ENCODE assay signal across 8 cellular contexts in the genomic region with DNA sequence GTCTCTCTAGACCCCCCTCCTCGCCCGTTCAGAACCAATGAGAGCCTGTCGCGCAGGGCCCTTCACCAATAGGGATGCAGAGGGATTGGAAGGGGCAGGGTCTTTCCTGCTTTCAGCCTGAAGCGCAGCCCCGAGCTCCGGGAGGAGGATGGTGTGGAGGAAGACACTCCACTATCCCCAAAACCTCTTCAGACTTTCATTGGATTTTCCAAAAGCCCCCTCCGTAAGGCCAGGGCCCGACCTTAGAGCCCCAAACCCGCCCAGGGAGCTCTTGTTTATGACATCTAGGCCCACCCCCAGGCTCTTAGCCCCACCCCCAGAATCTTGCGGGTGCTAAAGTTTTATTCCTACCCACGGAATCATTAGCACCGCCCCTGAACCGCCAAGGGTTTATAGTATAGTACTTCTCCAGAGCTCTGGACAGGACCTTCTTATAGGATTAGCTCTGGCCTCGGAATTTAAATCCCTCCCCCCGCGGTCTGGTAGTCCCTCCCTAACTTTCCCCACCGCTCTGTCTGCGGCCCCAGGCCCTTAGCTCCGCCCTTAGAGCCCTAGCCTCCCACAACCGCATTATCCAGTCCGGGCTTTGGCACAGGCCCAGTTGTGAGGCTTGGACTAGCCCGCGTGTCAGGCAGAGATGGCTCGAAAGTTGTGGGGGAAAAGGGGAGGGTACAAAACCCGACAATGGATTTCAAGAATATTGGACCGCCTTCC. TPM values are rescaled to one million over a fixed set of nuclear protein-coding genes. Genes with fewer than 3 reads are reported as not detected.
DNase-seq lines count a peak whose midpoint lies in the region; TF ChIP-seq lines count a peak whose summit lies in the region.

No MANE protein-coding gene starts in this region.

- no peak overlapping the region for H3K4me3 ChIP-seq in thyroid gland (replicated peaks in 1 of 3)

- H3K27ac ChIP-seq in thyroid gland, result peak overlapping the region in 1 of 3 donors; percentile 6

- H3K4me1 ChIP-seq in thyroid gland, result peaks cover 10 to 35% of the 10 kb centered on the region in 2 donors

- TF ChIP-seq POLR2A in thyroid gland (IDR thresholded peaks at IDR 0.05), result no peak

- H3K4me1 Mint-ChIP-seq in activated naive CD8-positive, alpha-beta T cell (ENCODE audit: low read depth), result peaks cover 31% of the 10 kb centered on the region
- H3K4me1 Mint-ChIP-seq in glutamatergic neuron (ENCODE audit: low read depth, unreplicated experiment), result peaks cover 11% of the 10 kb centered on the region
- peaks cover 26% of the 10 kb centered on the region for H3K4me1 Mint-ChIP-seq in osteocyte (ENCODE audit: unreplicated experiment)

- peaks cover 3% of the 10 kb centered on the region for H3K27me3 Mint-ChIP-seq in activated naive CD8-positive, alpha-beta T cell
- H3K27me3 Mint-ChIP-seq in glutamatergic neuron (ENCODE audit: unreplicated experiment) (peaks cover 5% of the 10 kb centered on the region), osteocyte (ENCODE audit: unreplicated experiment) (no peaks in the 10 kb centered on the region)

- H3K27ac Mint-ChIP-seq in activated naive CD8-positive, alpha-beta T cell, result no peak overlapping the region
- H3K27ac Mint-ChIP-seq in glutamatergic neuron (ENCODE audit: unreplicated experiment) (no peak overlapping the region), osteocyte (ENCODE audit: unreplicated experiment) (peak overlapping the region; percentile 83)

- intact Hi-C loops in thyroid gland (cut with DNase I), result no loop called here

- TF ChIP-seq CTCF in glutamatergic neuron (IDR thresholded peaks at IDR 0.05; ENCODE audit: partially characterized antibody, unreplicated experiment) (no peak), osteocyte (IDR thresholded peaks at IDR 0.05) (no peak), thyroid gland (IDR thresholded peaks at IDR 0.05) (no peak)

- H3K4me3 Mint-ChIP-seq in activated naive CD8-positive, alpha-beta T cell, result peak overlapping the region; percentile 80
- H3K4me3 Mint-ChIP-seq in glutamatergic neuron (ENCODE audit: unreplicated experiment), result peak overlapping the region; percentile 83
- peak overlapping the region; percentile 73 for H3K4me3 Mint-ChIP-seq in osteocyte (ENCODE audit: unreplicated experiment)

- peak; percentile 62 for DNase-seq in activated gamma-delta T cell treated with Interleukin-2 at 50 U/mL for 16 hours
- no peak for DNase-seq in activated gamma-delta T cell (lab: John Stamatoyannopoulos, UW)
- DNase-seq in M059J (ENCODE audit: low read depth), result peak; percentile 84
- DNase-seq in SK-N-DZ (ENCODE audit: low spot score), result peak; percentile 96
- peak; percentile 88 for DNase-seq in glutamatergic neuron
- peak; percentile 91 for DNase-seq in osteocyte (ENCODE audit: extremely low spot score, unreplicated experiment)
- DNase-seq in thyroid gland, result peak; percentile 54 to 65

- peaks cover 12% of the 10 kb centered on the region for H3K27me3 ChIP-seq in thyroid gland

- no peaks in the 10 kb centered on the region for H3K9me3 ChIP-seq in thyroid gland

- 2% methylated on average over 23 to 27 of the region's 27 CpGs for WGBS in thyroid gland, 2 donors

- peaks cover 6% of the 10 kb centered on the region for H3K36me3 Mint-ChIP-seq in activated naive CD8-positive, alpha-beta T cell
- H3K36me3 Mint-ChIP-seq in glutamatergic neuron (ENCODE audit: unreplicated experiment) (peaks cover 7% of the 10 kb centered on the region), osteocyte (ENCODE audit: unreplicated experiment) (no peaks in the 10 kb centered on the region)

- no peaks in the 10 kb centered on the region for H3K9me3 Mint-ChIP-seq in activated naive CD8-positive, alpha-beta T cell (ENCODE audit: low read depth)
- H3K9me3 Mint-ChIP-seq in glutamatergic neuron (ENCODE audit: unreplicated experiment) (peaks cover 5% of the 10 kb centered on the region), osteocyte (ENCODE audit: unreplicated experiment) (no peaks in the 10 kb centered on the region)

- no peaks in the 10 kb centered on the region for H3K36me3 ChIP-seq in thyroid gland

RNA-seq across cellular contexts. Expression of a gene that starts 6.6 kb away (rescaled TPM):
- 8.9 and 12.7 TPM in 2 replicates for total RNA-seq in M059J (2014; rRNA removed; shearing (Covaris generic))
- 13.8 and 15.8 TPM in 2 replicates for polyA plus RNA-seq in SK-N-DZ (2014; cell fraction: cytosol; rRNA removed)
- 74.0 and 82.6 TPM in 2 replicates for polyA plus RNA-seq in SK-N-DZ (2014; cell fraction: nucleus; rRNA removed)
- total RNA-seq in glutamatergic neuron (ENCODE audit: unreplicated experiment) (53.2 TPM), osteocyte (27.1 and 28.6 TPM in 2 replicates), thyroid gland (100 to 1,000 TPM in 1 of 4 donors, 10 to 100 TPM in 3; 33.1 to 148 (median 36.8) TPM)

RNA-seq across cellular contexts. Expression of a gene that starts 22.2 kb away (rescaled TPM):
- 0.02 and 0.32 TPM in 2 replicates for total RNA-seq in M059J (2014; rRNA removed; shearing (Covaris generic))
- 0.53 and 2.0 TPM in 2 replicates for polyA plus RNA-seq in SK-N-DZ (2014; cell fraction: cytosol; rRNA removed)
- polyA plus RNA-seq in SK-N-DZ (2014; cell fraction: nucleus; rRNA removed), result 4.6 and 14.6 TPM in 2 replicates
- total RNA-seq in glutamatergic neuron (ENCODE audit: unreplicated experiment) (36.4 TPM), osteocyte (0.81 and 1.3 TPM in 2 replicates), thyroid gland (1 to 10 TPM in 3 of 4 donors, under 1 TPM in 1; 0.45 to 1.5 (median 1.2) TPM)

RNA-seq across cellular contexts. Expression of a gene that starts 43.8 kb away (rescaled TPM):
- 0.02 TPM in 1 of 2 replicates, not detected in the other for total RNA-seq in M059J (2014; rRNA removed; shearing (Covaris generic))
- 1.3 and 1.7 TPM in 2 replicates for polyA plus RNA-seq in SK-N-DZ (2014; cell fraction: cytosol; rRNA removed)
- 0.62 and 1.2 TPM in 2 replicates for polyA plus RNA-seq in SK-N-DZ (2014; cell fraction: nucleus; rRNA removed)
- total RNA-seq in glutamatergic neuron (ENCODE audit: unreplicated experiment), result not detected
- not detected in 2 replicates for total RNA-seq in osteocyte
- total RNA-seq in thyroid gland, result 1 to 10 TPM; 3.6 to 9.4 (median 5.6) TPM

RNA-seq across cellular contexts. Expression of a gene that starts 46.0 kb away (rescaled TPM):
- 294 and 342 TPM in 2 replicates for total RNA-seq in M059J (2014; rRNA removed; shearing (Covaris generic))
- polyA plus RNA-seq in SK-N-DZ (2014; cell fraction: cytosol; rRNA removed), result 612 and 851 TPM in 2 replicates
- 422 and 469 TPM in 2 replicates for polyA plus RNA-seq in SK-N-DZ (2014; cell fraction: nucleus; rRNA removed)
- total RNA-seq in glutamatergic neuron (ENCODE audit: unreplicated experiment), result 264 TPM
- total RNA-seq in osteocyte, result 366 and 397 TPM in 2 replicates
- 100 to 1,000 TPM; 133 to 279 (median 192) TPM for total RNA-seq in thyroid gland

RNA-seq across cellular contexts. Expression of a gene that starts 46.7 kb away (rescaled TPM):
- total RNA-seq in M059J (2014; rRNA removed; shearing (Covaris generic)), result 12.8 and 25.3 TPM in 2 replicates
- 13.2 and 17.4 TPM in 2 replicates for polyA plus RNA-seq in SK-N-DZ (2014; cell fraction: cytosol; rRNA removed)
- polyA plus RNA-seq in SK-N-DZ (2014; cell fraction: nucleus; rRNA removed), result 25.7 and 29.0 TPM in 2 replicates
- total RNA-seq in glutamatergic neuron (ENCODE audit: unreplicated experiment), result 2.6 TPM
- total RNA-seq in osteocyte, result 14.0 TPM in 2 replicates
- total RNA-seq in thyroid gland, result 10 to 100 TPM in 2 of 4 donors, 1 to 10 TPM in 2; 5.4 to 16.3 (median 12.5) TPM

Comparison
In these comparisons a context has a peak if more than half of its experiments do, and no peak if none do; other contexts are left out.
1. RNA of a gene that starts 22.2 kb away (total RNA-seq): 36.4 TPM in glutamatergic neuron (single experiment); 0.45 to 1.5 TPM in thyroid gland, 0.81 to 1.3 TPM in osteocyte and 0.02 to 0.32 TPM in M059J; every median in the first group is over 10 times any median in the second.
2. Peak in every context shown above with its lines, with median percentiles within 50 percentile points of each other: H3K4me3 Mint-ChIP-seq.